ENCODE assay signal across 11 cellular contexts in genomic region chr1:67338642-67339041, GRCh38. TPM values are rescaled to one million over a fixed set of nuclear protein-coding genes. Genes with fewer than 3 reads are reported as not detected.
DNase-seq lines count a peak whose midpoint lies in the region; ATAC-seq lines count a peak whose summit lies in the region.
"Had no signal": no experiment of that assay in that cellular context is flagged by ENCODE, and none has a peak within 500 bp of the region (broad histone marks: within the 10 kb centered on the region; RNA-seq: fewer than 3 reads in every experiment).

No MANE protein-coding gene starts in this region.

- H3K4me3 ChIP-seq in CD4-positive, alpha-beta memory T cell (ENCODE audit: low read length in 2 of 2): no peak overlapping the region
- H3K4me3 ChIP-seq: uterus had no signal

- no peaks in the 10 kb centered on the region for H3K36me3 ChIP-seq in CD4-positive, alpha-beta memory T cell (ENCODE audit: insufficient read depth, low read length)
- H3K36me3 ChIP-seq: uterus had no signal

- peak overlapping the region; percentile 6 to 79 (median 54) for H3K4me3 Mint-ChIP-seq in naive B cell
- H3K4me3 Mint-ChIP-seq in CD4-positive, alpha-beta memory T cell: peak overlapping the region in 1 of 8 donors; percentile 3

- DNase-seq in NK-92 treated with Interleukin-12 subunit alpha and Interleukin-12 subunit beta, amount 100 ng/mL, for 24 hours (lab: John Stamatoyannopoulos, UW): peak; percentile 9
- DNase-seq in NK-92 (lab: John Stamatoyannopoulos, UW; ENCODE audit: unreplicated experiment): no peak
- DNase-seq in LHCN-M2 (ENCODE audit: low read depth): peak; percentile 61
- DNase-seq in naive B cell: peak; percentile 62
- no peak for DNase-seq in CD4-positive, alpha-beta memory T cell
- no peak for DNase-seq in inferior parietal cortex (ENCODE audit: extremely low spot score)
- DNase-seq in amniotic stem cell (lab: John Stamatoyannopoulos, UW): no peak
- DNase-seq: mammary epithelial cell, uterus had no signal

- CTCF ChIA-PET in CD4-positive, alpha-beta memory T cell (lab: Charles Lee; ENCODE audit: partially characterized antibody): interaction anchor here (0.9 to 1.4 kb wide), 2 partner anchors 127 to 162 kb away, joined by 3 read pairs; no protein-coding TSS in a partner anchor

- peaks cover 0 to 2% (median 0%) of the 10 kb centered on the region in 7 donors for H3K9me3 Mint-ChIP-seq in naive B cell
- no peaks in the 10 kb centered on the region for H3K9me3 Mint-ChIP-seq in CD4-positive, alpha-beta memory T cell

- H3K36me3 Mint-ChIP-seq in naive B cell: no peaks in the 10 kb centered on the region
- H3K36me3 Mint-ChIP-seq in CD4-positive, alpha-beta memory T cell: no peaks in the 10 kb centered on the region

- peaks cover 0 to 5% (median 3%) of the 10 kb centered on the region in 3 donors for H3K27me3 Mint-ChIP-seq in naive B cell
- H3K27me3 Mint-ChIP-seq in CD4-positive, alpha-beta memory T cell: no peaks in the 10 kb centered on the region

- POLR2A ChIA-PET in CD4-positive, alpha-beta memory T cell (lab: Charles Lee; ENCODE audit: partially characterized antibody): interaction anchor here (1.2 kb wide), 1 partner anchor 12 kb away, joined by 3 read pairs; no protein-coding TSS in a partner anchor

- intact Hi-C loops in CD4-positive, alpha-beta memory T cell (cut with micrococcal nuclease): no loop called here

- no peaks in the 10 kb centered on the region for H3K9me3 ChIP-seq in CD4-positive, alpha-beta memory T cell (ENCODE audit: control insufficient read depth in 1 of 2, low read length in 2 of 2)
- H3K9me3 ChIP-seq: uterus had no signal

- H3K27ac ChIP-seq in CD4-positive, alpha-beta memory T cell (ENCODE audit: low read depth, low read length): no peak overlapping the region

- peaks cover 43 to 62% (median 55%) of the 10 kb centered on the region in 3 donors for H3K4me1 Mint-ChIP-seq in naive B cell
- H3K4me1 Mint-ChIP-seq in CD4-positive, alpha-beta memory T cell: peaks cover 35 to 70% (median 56%) of the 10 kb centered on the region in 4 donors

- H3K27me3 ChIP-seq in CD4-positive, alpha-beta memory T cell (ENCODE audit: insufficient read depth, low read length): no peaks in the 10 kb centered on the region
- H3K27me3 ChIP-seq: uterus had no signal

- peak overlapping the region; percentile 24 to 96 (median 52) for H3K27ac Mint-ChIP-seq in naive B cell
- H3K27ac Mint-ChIP-seq in CD4-positive, alpha-beta memory T cell: peak overlapping the region in 2 of 7 donors; percentile 2 to 78

- peak; percentile 48 for ATAC-seq in GM21825 (IDR thresholded peaks at IDR 0.05; ENCODE audit: unreplicated experiment)
- peak; percentile 92 to 93 for ATAC-seq in naive B cell (ENCODE audit: low read depth in 2 of 2)

- H3K4me1 ChIP-seq in CD4-positive, alpha-beta memory T cell (ENCODE audit: insufficient read depth, low read length): peaks cover 51% of the 10 kb centered on the region
- H3K4me1 ChIP-seq: uterus had no signal

RNA-seq across cellular contexts. Expression of gene IL12RB2, which starts 31.0 kb away (rescaled TPM):
- not detected in 2 replicates for total RNA-seq in LHCN-M2 (2014; rRNA removed)
- 0.11 TPM for polyA plus RNA-seq in LHCN-M2 (2012)
- polyA plus RNA-seq in naive B cell (ENCODE audit: low read depth in 6 of 6): not detected
- 1 to 10 TPM; 3.6 to 5.3 TPM for total RNA-seq in CD4-positive, alpha-beta memory T cell
- 1 to 10 TPM; 4.2 to 7.3 TPM for polyA plus RNA-seq in CD4-positive, alpha-beta memory T cell
- polyA plus RNA-seq: endothelial cell of umbilical vein had no signal

Comparison
In these comparisons a context has a peak if more than half of its experiments do, and no peak if none do; other contexts are left out.
1. DNase-seq: peak in NK-92 treated with Interleukin-12 subunit alpha and Interleukin-12 subunit beta, amount 100 ng/mL, for 24 hours (single experiment), LHCN-M2 (single experiment) and naive B cell (single experiment); none in NK-92 (single experiment), CD4-positive, alpha-beta memory T cell (0 of 5), inferior parietal cortex (single experiment) and amniotic stem cell (single experiment).